ENCODE assay signal across 1 cellular context in genomic region chr6:106325336-106326178, GRCh38.
TF ChIP-seq lines count a peak whose summit lies in the region.

TSS of gene ATG5 (minus strand) at chr6:106325760. CDS start at chr6:106316208, 9,552 bp downstream.

TF ChIP-seq in HepG2, 621 proteins besides CTCF, POLR2A, EP300 and RAD21 (continued from another document and continues in another):
- TF ChIP-seq ZNF414 (CRISPR knock-in tag; IDR thresholded peaks at IDR 0.05) (peak; percentile 60; the same call in 1 of the 2 replicates), FIP1L1 (IDR thresholded peaks at IDR 0.05; ENCODE audit: borderline replicate concordance, insufficient read depth, low read depth, low read length) (no peak), KLF16 (CRISPR knock-in tag; IDR thresholded peaks at IDR 0.05) (peak in 1 of 2 experiments; percentile 83; a peak in 2 of 4 replicates), ESRRA (CRISPR knock-in tag; IDR thresholded peaks at IDR 0.05; ENCODE audit: low read depth) (peak; percentile 25; the same call in 1 of the 2 replicates), NCOA2 (CRISPR knock-in tag; IDR thresholded peaks at IDR 0.05) (peak; percentile 63; the same call in 1 of the 2 replicates), RFX1 (IDR thresholded peaks at IDR 0.05) (peak; percentile 30; the same call in 1 of the 2 replicates), STAT5B (CRISPR knock-in tag; IDR thresholded peaks at IDR 0.05) (no peak), PITX1 (CRISPR knock-in tag; IDR thresholded peaks at IDR 0.05) (peak; percentile 24; the same call in 1 of the 2 replicates), SIN3B (IDR thresholded peaks at IDR 0.05; ENCODE audit: low read length) (peak; percentile 84; the same call in 1 of the 2 replicates), ZNF510 (CRISPR knock-in tag; IDR thresholded peaks at IDR 0.05; ENCODE audit: low read depth) (0 out of 2 replicates have a peak, but pooled peaks have one; percentile 79), TMF1 (CRISPR knock-in tag; IDR thresholded peaks at IDR 0.05; ENCODE audit: low read depth) (peak; percentile 16; the same call in 1 of the 2 replicates), SP4 (CRISPR knock-in tag; IDR thresholded peaks at IDR 0.05) (peak; percentile 86), HNRNPH1 (optimal IDR thresholded peaks at IDR 0.05; ENCODE audit: low read depth, low read length) (no peak), ZNF20 (CRISPR knock-in tag; IDR thresholded peaks at IDR 0.05) (no peak), MTF1 (CRISPR knock-in tag; IDR thresholded peaks at IDR 0.05) (no peak), NCOA1 (CRISPR knock-in tag; IDR thresholded peaks at IDR 0.05) (0 out of 2 replicates have a peak, but pooled peaks have one; percentile 57), TFDP2 (CRISPR knock-in tag; IDR thresholded peaks at IDR 0.05) (peak; percentile 70; the same call in 1 of the 2 replicates), THAP7 (CRISPR knock-in tag; IDR thresholded peaks at IDR 0.05) (peak; percentile 70; the same call in 1 of the 2 replicates), ATF7-NPFF (CRISPR knock-in tag; IDR thresholded peaks at IDR 0.05; ENCODE audit: low read depth) (peak; percentile 73), TEAD3 (CRISPR knock-in tag; optimal IDR thresholded peaks at IDR 0.05; ENCODE audit: borderline replicate concordance) (peak; percentile 66), ZNF709 (CRISPR knock-in tag; IDR thresholded peaks at IDR 0.05) (no peak; the same call in 1 of the 2 replicates), ZIK1 (CRISPR knock-in tag; IDR thresholded peaks at IDR 0.05; ENCODE audit: borderline replicate concordance, low read depth) (peak; percentile 84; the same call in 1 of the 2 replicates), NFE2L1 (CRISPR knock-in tag; IDR thresholded peaks at IDR 0.05; ENCODE audit: borderline replicate concordance) (no peak), MIER2 (CRISPR knock-in tag; IDR thresholded peaks at IDR 0.05) (no peak), FOXP1 (IDR thresholded peaks at IDR 0.05) (no peak), FOXP1 (CRISPR knock-in tag; IDR thresholded peaks at IDR 0.05) (peak; percentile 39), TBX2 (CRISPR knock-in tag; IDR thresholded peaks at IDR 0.05; ENCODE audit: borderline replicate concordance) (peak; percentile 78), HNRNPK (IDR thresholded peaks at IDR 0.05; ENCODE audit: low read depth, low read length, poor library complexity, severe bottlenecking) (peak; percentile 36)
- TF ChIP-seq, protein P1, sequence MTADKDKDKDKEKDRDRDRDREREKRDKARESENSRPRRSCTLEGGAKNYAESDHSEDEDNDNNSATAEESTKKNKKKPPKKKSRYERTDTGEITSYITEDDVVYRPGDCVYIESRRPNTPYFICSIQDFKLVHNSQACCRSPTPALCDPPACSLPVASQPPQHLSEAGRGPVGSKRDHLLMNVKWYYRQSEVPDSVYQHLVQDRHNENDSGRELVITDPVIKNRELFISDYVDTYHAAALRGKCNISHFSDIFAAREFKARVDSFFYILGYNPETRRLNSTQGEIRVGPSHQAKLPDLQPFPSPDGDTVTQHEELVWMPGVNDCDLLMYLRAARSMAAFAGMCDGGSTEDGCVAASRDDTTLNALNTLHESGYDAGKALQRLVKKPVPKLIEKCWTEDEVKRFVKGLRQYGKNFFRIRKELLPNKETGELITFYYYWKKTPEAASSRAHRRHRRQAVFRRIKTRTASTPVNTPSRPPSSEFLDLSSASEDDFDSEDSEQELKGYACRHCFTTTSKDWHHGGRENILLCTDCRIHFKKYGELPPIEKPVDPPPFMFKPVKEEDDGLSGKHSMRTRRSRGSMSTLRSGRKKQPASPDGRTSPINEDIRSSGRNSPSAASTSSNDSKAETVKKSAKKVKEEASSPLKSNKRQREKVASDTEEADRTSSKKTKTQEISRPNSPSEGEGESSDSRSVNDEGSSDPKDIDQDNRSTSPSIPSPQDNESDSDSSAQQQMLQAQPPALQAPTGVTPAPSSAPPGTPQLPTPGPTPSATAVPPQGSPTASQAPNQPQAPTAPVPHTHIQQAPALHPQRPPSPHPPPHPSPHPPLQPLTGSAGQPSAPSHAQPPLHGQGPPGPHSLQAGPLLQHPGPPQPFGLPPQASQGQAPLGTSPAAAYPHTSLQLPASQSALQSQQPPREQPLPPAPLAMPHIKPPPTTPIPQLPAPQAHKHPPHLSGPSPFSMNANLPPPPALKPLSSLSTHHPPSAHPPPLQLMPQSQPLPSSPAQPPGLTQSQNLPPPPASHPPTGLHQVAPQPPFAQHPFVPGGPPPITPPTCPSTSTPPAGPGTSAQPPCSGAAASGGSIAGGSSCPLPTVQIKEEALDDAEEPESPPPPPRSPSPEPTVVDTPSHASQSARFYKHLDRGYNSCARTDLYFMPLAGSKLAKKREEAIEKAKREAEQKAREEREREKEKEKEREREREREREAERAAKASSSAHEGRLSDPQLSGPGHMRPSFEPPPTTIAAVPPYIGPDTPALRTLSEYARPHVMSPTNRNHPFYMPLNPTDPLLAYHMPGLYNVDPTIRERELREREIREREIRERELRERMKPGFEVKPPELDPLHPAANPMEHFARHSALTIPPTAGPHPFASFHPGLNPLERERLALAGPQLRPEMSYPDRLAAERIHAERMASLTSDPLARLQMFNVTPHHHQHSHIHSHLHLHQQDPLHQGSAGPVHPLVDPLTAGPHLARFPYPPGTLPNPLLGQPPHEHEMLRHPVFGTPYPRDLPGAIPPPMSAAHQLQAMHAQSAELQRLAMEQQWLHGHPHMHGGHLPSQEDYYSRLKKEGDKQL (CRISPR knock-in tag; IDR thresholded peaks at IDR 0.05; ENCODE audit: low read depth), result no peak
- TF ChIP-seq, protein P2, sequence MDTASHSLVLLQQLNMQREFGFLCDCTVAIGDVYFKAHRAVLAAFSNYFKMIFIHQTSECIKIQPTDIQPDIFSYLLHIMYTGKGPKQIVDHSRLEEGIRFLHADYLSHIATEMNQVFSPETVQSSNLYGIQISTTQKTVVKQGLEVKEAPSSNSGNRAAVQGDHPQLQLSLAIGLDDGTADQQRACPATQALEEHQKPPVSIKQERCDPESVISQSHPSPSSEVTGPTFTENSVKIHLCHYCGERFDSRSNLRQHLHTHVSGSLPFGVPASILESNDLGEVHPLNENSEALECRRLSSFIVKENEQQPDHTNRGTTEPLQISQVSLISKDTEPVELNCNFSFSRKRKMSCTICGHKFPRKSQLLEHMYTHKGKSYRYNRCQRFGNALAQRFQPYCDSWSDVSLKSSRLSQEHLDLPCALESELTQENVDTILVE (CRISPR knock-in tag; IDR thresholded peaks at IDR 0.05), result peak; percentile 97
- TF ChIP-seq, protein P3, sequence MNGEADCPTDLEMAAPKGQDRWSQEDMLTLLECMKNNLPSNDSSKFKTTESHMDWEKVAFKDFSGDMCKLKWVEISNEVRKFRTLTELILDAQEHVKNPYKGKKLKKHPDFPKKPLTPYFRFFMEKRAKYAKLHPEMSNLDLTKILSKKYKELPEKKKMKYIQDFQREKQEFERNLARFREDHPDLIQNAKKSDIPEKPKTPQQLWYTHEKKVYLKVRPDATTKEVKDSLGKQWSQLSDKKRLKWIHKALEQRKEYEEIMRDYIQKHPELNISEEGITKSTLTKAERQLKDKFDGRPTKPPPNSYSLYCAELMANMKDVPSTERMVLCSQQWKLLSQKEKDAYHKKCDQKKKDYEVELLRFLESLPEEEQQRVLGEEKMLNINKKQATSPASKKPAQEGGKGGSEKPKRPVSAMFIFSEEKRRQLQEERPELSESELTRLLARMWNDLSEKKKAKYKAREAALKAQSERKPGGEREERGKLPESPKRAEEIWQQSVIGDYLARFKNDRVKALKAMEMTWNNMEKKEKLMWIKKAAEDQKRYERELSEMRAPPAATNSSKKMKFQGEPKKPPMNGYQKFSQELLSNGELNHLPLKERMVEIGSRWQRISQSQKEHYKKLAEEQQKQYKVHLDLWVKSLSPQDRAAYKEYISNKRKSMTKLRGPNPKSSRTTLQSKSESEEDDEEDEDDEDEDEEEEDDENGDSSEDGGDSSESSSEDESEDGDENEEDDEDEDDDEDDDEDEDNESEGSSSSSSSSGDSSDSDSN (CRISPR knock-in tag; IDR thresholded peaks at IDR 0.05), result peak; percentile 98
- TF ChIP-seq, protein P4, sequence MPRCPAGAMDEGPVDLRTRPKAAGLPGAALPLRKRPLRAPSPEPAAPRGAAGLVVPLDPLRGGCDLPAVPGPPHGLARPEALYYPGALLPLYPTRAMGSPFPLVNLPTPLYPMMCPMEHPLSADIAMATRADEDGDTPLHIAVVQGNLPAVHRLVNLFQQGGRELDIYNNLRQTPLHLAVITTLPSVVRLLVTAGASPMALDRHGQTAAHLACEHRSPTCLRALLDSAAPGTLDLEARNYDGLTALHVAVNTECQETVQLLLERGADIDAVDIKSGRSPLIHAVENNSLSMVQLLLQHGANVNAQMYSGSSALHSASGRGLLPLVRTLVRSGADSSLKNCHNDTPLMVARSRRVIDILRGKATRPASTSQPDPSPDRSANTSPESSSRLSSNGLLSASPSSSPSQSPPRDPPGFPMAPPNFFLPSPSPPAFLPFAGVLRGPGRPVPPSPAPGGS (CRISPR knock-in tag; IDR thresholded peaks at IDR 0.05), result 0 out of 2 replicates have a peak, but pooled peaks have one; percentile 61
- TF ChIP-seq, protein P5, sequence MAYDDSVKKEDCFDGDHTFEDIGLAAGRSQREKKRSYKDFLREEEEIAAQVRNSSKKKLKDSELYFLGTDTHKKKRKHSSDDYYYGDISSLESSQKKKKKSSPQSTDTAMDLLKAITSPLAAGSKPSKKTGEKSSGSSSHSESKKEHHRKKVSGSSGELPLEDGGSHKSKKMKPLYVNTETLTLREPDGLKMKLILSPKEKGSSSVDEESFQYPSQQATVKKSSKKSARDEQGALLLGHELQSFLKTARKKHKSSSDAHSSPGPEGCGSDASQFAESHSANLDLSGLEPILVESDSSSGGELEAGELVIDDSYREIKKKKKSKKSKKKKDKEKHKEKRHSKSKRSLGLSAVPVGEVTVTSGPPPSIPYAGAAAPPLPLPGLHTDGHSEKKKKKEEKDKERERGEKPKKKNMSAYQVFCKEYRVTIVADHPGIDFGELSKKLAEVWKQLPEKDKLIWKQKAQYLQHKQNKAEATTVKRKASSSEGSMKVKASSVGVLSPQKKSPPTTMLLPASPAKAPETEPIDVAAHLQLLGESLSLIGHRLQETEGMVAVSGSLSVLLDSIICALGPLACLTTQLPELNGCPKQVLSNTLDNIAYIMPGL (CRISPR knock-in tag; IDR thresholded peaks at IDR 0.05; ENCODE audit: borderline replicate concordance in 1 of 2, low read depth in 1 of 2), result peak; percentile 93 to 94
- TF ChIP-seq, protein P6, sequence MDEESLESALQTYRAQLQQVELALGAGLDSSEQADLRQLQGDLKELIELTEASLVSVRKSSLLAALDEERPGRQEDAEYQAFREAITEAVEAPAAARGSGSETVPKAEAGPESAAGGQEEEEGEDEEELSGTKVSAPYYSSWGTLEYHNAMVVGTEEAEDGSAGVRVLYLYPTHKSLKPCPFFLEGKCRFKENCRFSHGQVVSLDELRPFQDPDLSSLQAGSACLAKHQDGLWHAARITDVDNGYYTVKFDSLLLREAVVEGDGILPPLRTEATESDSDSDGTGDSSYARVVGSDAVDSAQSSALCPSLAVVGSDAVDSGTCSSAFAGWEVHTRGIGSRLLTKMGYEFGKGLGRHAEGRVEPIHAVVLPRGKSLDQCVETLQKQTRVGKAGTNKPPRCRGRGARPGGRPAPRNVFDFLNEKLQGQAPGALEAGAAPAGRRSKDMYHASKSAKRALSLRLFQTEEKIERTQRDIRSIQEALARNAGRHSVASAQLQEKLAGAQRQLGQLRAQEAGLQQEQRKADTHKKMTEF (CRISPR knock-in tag; IDR thresholded peaks at IDR 0.05), result peak; percentile 93
- TF ChIP-seq, protein P7, sequence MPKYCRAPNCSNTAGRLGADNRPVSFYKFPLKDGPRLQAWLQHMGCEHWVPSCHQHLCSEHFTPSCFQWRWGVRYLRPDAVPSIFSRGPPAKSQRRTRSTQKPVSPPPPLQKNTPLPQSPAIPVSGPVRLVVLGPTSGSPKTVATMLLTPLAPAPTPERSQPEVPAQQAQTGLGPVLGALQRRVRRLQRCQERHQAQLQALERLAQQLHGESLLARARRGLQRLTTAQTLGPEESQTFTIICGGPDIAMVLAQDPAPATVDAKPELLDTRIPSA (CRISPR knock-in tag; IDR thresholded peaks at IDR 0.05; ENCODE audit: borderline replicate concordance), result peak; percentile 90; the same call in 1 of the 2 replicates
